In genomic region chr2:176293334-176293733, GRCh38 we compare ENCODE assay signal across 27 cellular contexts.
"Had no signal": no experiment of that assay in that cellular context is flagged by ENCODE, and none has a peak within 500 bp of the region (broad histone marks: within the 10 kb centered on the region; RNA-seq: fewer than 3 reads in every experiment).

No MANE protein-coding gene starts in this region.

- H3K36me3 ChIP-seq: brain microvascular endothelial cell, gastroesophageal sphincter, pancreas, sigmoid colon, thoracic aorta, uterus had no signal

- H3K27me3 ChIP-seq: brain microvascular endothelial cell, gastroesophageal sphincter, heart left ventricle, pancreas, sigmoid colon, uterus had no signal

- H3K4me3 ChIP-seq: gastroesophageal sphincter, heart left ventricle, pancreas, psoas muscle, sigmoid colon, thoracic aorta, uterus had no signal

- H3K4me3 Mint-ChIP-seq: activated T-cell treated with anti-CD3 and anti-CD28 coated beads, Interleukin-2, amount 50 U/mL, for 4 hours; activated T-helper 17 cell treated with anti-CD3 and anti-CD28 coated beads, Interleukin-2, amount 50 U/mL, for 72 hours; effector memory CD8-positive, alpha-beta T cell; mesothelial cell of epicardium; naive B cell; stimulated activated effector memory CD8-positive, alpha-beta T cell treated with anti-CD3 and anti-CD28 coated beads, Interleukin-12 subunit alpha, Interleukin-12 subunit beta, amount 100 ng/mL, for 72 hours; stimulated activated naive CD8-positive, alpha-beta T cell treated with anti-CD3 and anti-CD28 coated beads, Interleukin-15, Interleukin-2, amounts not matched to agents 100 ng/mL and 50 ng/mL, for 24 hours had no signal

- H3K9me3 Mint-ChIP-seq: activated T-cell treated with anti-CD3 and anti-CD28 coated beads, Interleukin-2, amount 50 U/mL, for 4 hours; activated T-helper 17 cell treated with anti-CD3 and anti-CD28 coated beads, Interleukin-2, amount 50 U/mL, for 72 hours; effector memory CD8-positive, alpha-beta T cell; stimulated activated effector memory CD8-positive, alpha-beta T cell treated with anti-CD3 and anti-CD28 coated beads, Interleukin-12 subunit alpha, Interleukin-12 subunit beta, amount 100 ng/mL, for 72 hours; stimulated activated naive CD8-positive, alpha-beta T cell treated with anti-CD3 and anti-CD28 coated beads, Interleukin-15, Interleukin-2, amounts not matched to agents 100 ng/mL and 50 ng/mL, for 24 hours had no signal

- DNase-seq: activated CD4-positive, alpha-beta T cell treated with anti-CD3 and anti-CD28 coated beads for 48 hours; activated CD4-positive, alpha-beta T cell treated with anti-CD3 and anti-CD28 coated beads, Interleukin-2, amount 50 U/mL, for 48 hours; activated gamma-delta T cell treated with Interleukin-2 at 50 U/mL for 16 hours; activated naive CD4-positive, alpha-beta T cell treated with anti-CD3 and anti-CD28 coated beads, Interleukin-2, amount 50 U/mL, for 16 hours; activated T-cell treated with anti-CD3 and anti-CD28 coated beads, Interleukin-2, amount 50 U/mL, for 4 hours; amniotic stem cell; brain microvascular endothelial cell; cortex of kidney; effector memory CD8-positive, alpha-beta T cell; heart left ventricle; islet precursor cell; left ventricle myocardium superior; naive B cell; pancreas; psoas muscle; sigmoid colon; small intestine; stimulated activated CD4-positive, alpha-beta T cell treated with anti-CD3 and anti-CD28 coated beads, Interleukin-4, amount 100 ng/mL, for 24 hours; trophoblast cell; uterus had no signal

- H3K27me3 Mint-ChIP-seq: activated T-helper 17 cell treated with anti-CD3 and anti-CD28 coated beads, Interleukin-2, amount 50 U/mL, for 72 hours; effector memory CD8-positive, alpha-beta T cell; naive B cell; stimulated activated naive CD8-positive, alpha-beta T cell treated with anti-CD3 and anti-CD28 coated beads, Interleukin-15, Interleukin-2, amounts not matched to agents 100 ng/mL and 50 ng/mL, for 24 hours had no signal

- H3K9me3 ChIP-seq: gastroesophageal sphincter, heart left ventricle, pancreas, psoas muscle, sigmoid colon, thoracic aorta, uterus had no signal

- H3K4me1 ChIP-seq: uterus had no signal

- H3K36me3 Mint-ChIP-seq: mesothelial cell of epicardium; stimulated activated effector memory CD8-positive, alpha-beta T cell treated with anti-CD3 and anti-CD28 coated beads, Interleukin-12 subunit alpha, Interleukin-12 subunit beta, amount 100 ng/mL, for 72 hours had no signal

- H3K27ac ChIP-seq: brain microvascular endothelial cell, gastroesophageal sphincter, heart left ventricle, pancreas, psoas muscle, sigmoid colon, thoracic aorta, uterus, VCaP had no signal

- H3K27ac Mint-ChIP-seq: activated T-helper 17 cell treated with anti-CD3 and anti-CD28 coated beads, Interleukin-2, amount 50 U/mL, for 72 hours; effector memory CD8-positive, alpha-beta T cell; mesothelial cell of epicardium; stimulated activated effector memory CD8-positive, alpha-beta T cell treated with anti-CD3 and anti-CD28 coated beads, Interleukin-12 subunit alpha, Interleukin-12 subunit beta, amount 100 ng/mL, for 72 hours; stimulated activated naive CD8-positive, alpha-beta T cell treated with anti-CD3 and anti-CD28 coated beads, Interleukin-15, Interleukin-2, amounts not matched to agents 100 ng/mL and 50 ng/mL, for 24 hours had no signal
